Comparison of ENCODE assay signal across 17 cellular contexts in the genomic region with DNA sequence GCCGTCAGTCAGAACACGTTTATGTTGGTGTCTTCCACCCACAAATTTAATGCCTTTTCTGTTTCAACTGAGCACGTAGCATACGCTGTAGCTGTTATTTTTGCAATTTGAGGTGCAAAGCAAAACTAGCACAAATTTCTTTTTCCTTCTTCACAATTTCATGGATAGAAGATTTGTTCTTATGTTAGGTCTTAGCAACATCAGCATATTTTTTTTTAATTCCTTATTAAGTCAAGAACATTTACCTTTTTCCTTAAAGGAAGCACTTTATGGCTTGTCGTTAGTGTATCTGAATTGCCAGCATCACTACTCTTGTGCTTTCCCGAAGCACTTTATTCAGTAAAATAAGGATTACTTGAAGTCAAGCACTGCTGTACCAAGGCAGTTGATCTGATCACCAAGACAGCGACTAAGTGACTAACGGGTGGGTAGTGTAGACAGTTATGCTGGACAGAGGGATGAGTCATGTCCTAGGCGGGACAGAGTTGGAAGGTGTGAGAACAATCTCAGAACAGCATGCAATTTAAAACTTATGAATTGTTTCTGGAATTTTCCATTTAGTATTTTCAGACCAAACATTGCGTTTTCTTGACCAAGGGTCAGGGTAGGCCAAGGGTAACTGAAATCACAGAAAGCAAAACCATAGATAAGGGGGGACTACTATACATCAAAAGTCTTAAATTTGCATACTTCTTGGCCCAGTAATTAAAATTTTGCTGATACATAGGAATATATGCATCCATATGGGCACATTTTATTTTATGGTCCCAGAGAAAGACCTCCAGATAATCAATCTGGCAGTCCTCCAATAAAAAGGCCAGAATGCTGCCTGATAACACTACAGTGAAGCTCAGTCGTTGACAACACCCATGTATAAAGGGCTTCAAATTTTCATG. TPM values are rescaled to one million over a fixed set of nuclear protein-coding genes. Genes with fewer than 3 reads are reported as not detected.
DNase-seq lines count a peak whose midpoint lies in the region; TF ChIP-seq lines count a peak whose summit lies in the region.
"Had no signal": no experiment of that assay in that cellular context is flagged by ENCODE, and none has a peak within 500 bp of the region (broad histone marks: within the 10 kb centered on the region; RNA-seq: fewer than 3 reads in every experiment).

No MANE protein-coding gene starts in this region.

- H3K9ac ChIP-seq in adipocyte (ENCODE audit: low read length) = no peak overlapping the region
- no peak overlapping the region for H3K9ac ChIP-seq in neural progenitor cell

- H3K27ac Mint-ChIP-seq in neural progenitor cell = no peak overlapping the region

- H3K9me3 Mint-ChIP-seq in neural progenitor cell = no peaks in the 10 kb centered on the region

- no peaks in the 10 kb centered on the region for H3K79me2 ChIP-seq in neural progenitor cell (ENCODE audit: low read depth)

- no peaks in the 10 kb centered on the region for H3K4me1 Mint-ChIP-seq in neural progenitor cell

- peak; percentile 26 for DNase-seq in stimulated activated CD4-positive, alpha-beta T cell treated with anti-CD3 and anti-CD28 coated beads, Interleukin-15, amount 100 ng/mL, for 24 hours
- no peak for DNase-seq in stimulated activated CD4-positive, alpha-beta T cell treated with anti-CD3 and anti-CD28 coated beads, Interleukin-4, amount 100 ng/mL, for 24 hours
- DNase-seq in adipocyte (ENCODE audit: low read depth) (peak; percentile 31), iris pigment epithelial cell (ENCODE audit: low read depth) (peak; percentile 82), GM13977 (ENCODE audit: low spot score) (no peak), neural progenitor cell (ENCODE audit: low spot score) (no peak), D341Med (ENCODE audit: low spot score) (no peak), cerebellar cortex (ENCODE audit: low spot score) (no peak)
- DNase-seq: activated CD8-positive, alpha-beta memory T cell treated with anti-CD3 and anti-CD28 coated beads, Interleukin-2, amount 50 U/mL, for 48 hours; cerebellar nuclear complex; DND-41; MM.1S; PC-9; spleen; T-helper 9 cell had no signal

- no peaks in the 10 kb centered on the region for H3F3A ChIP-seq in neural progenitor cell (ENCODE audit: low read depth)

- H3K4me2 ChIP-seq in neural progenitor cell = no peak overlapping the region
- H3K4me2 ChIP-seq: PC-9 had no signal

- H3K4me3 Mint-ChIP-seq in neural progenitor cell = no peak overlapping the region

- in situ Hi-C loops in GM13977 (cut with MboI; ENCODE audit: low pct_unique_long_range_greater_than_20kb, low sequenced_read_pairs, unreplicated experiment) = no loop called here

- H3K9me3 ChIP-seq in adipocyte (ENCODE audit: control insufficient read depth, low read length) (no peaks in the 10 kb centered on the region), neural progenitor cell (ENCODE audit: low read depth) (no peaks in the 10 kb centered on the region)
- H3K9me3 ChIP-seq: neutrophil, spleen, vagina had no signal

- H3K27me3 ChIP-seq in adipocyte (replicated peaks; ENCODE audit: control insufficient read depth, insufficient read depth, low read length) (no peaks in the 10 kb centered on the region), neural progenitor cell (no peaks in the 10 kb centered on the region)
- H3K27me3 ChIP-seq: neutrophil, spleen, vagina had no signal

- H2AFZ ChIP-seq in neural progenitor cell (replicated peaks) = no peak overlapping the region
- H2AFZ ChIP-seq: PC-9 had no signal

- H3K4me3 ChIP-seq in adipocyte (ENCODE audit: low read length) (no peak overlapping the region), neural progenitor cell (no peak overlapping the region)
- H3K4me3 ChIP-seq: PC-9, spleen, vagina had no signal

- H3K27ac ChIP-seq in neural progenitor cell = no peak overlapping the region
- H3K27ac ChIP-seq: neutrophil, PC-9, spleen, vagina had no signal

- H3K36me3 ChIP-seq in adipocyte (ENCODE audit: control insufficient read depth, insufficient read depth, low read length, severe bottlenecking) (no peaks in the 10 kb centered on the region), neural progenitor cell (no peaks in the 10 kb centered on the region)
- H3K36me3 ChIP-seq: vagina had no signal

- no peaks in the 10 kb centered on the region for H4K20me1 ChIP-seq in neural progenitor cell (ENCODE audit: low read depth)

- H3K27me3 Mint-ChIP-seq in neural progenitor cell (ENCODE audit: insufficient read depth, low read depth) = no peaks in the 10 kb centered on the region

- H3K36me3 Mint-ChIP-seq in neural progenitor cell = peaks cover 2% of the 10 kb centered on the region

- TF ChIP-seq CTCF in GM13977 (IDR thresholded peaks at IDR 0.05; ENCODE audit: extremely low read depth, insufficient read depth, missing control alignments) (no peak), neural progenitor cell (IDR thresholded peaks at IDR 0.05) (no peak)

- H3K4me1 ChIP-seq in adipocyte (ENCODE audit: control insufficient read depth, insufficient read depth, low read length) (peaks cover 34% of the 10 kb centered on the region), neural progenitor cell (no peaks in the 10 kb centered on the region)
- H3K4me1 ChIP-seq: vagina had no signal

RNA-seq across cellular contexts. Expression of a gene that starts 13.4 kb away (rescaled TPM):
- total RNA-seq in neural progenitor cell (ENCODE audit: low replicate concordance) = 34.6 and 34.8 TPM in 2 replicates

RNA-seq across cellular contexts. Expression of a gene that starts 13.7 kb away (rescaled TPM):
- 4.3 and 8.5 TPM in 2 replicates for total RNA-seq in neural progenitor cell (ENCODE audit: low replicate concordance)

Comparison
In these comparisons a context has a peak if more than half of its experiments do, and no peak if none do; other contexts are left out.
1. DNase-seq: peak in stimulated activated CD4-positive, alpha-beta T cell treated with anti-CD3 and anti-CD28 coated beads, Interleukin-15, amount 100 ng/mL, for 24 hours (single experiment), adipocyte (single experiment) and iris pigment epithelial cell (single experiment); none in stimulated activated CD4-positive, alpha-beta T cell treated with anti-CD3 and anti-CD28 coated beads, Interleukin-4, amount 100 ng/mL, for 24 hours (single experiment), GM13977 (single experiment), neural progenitor cell (single experiment), D341Med (single experiment) and cerebellar cortex (single experiment).